Comparison of ENCODE assay signal across 24 cellular contexts in the genomic region with DNA sequence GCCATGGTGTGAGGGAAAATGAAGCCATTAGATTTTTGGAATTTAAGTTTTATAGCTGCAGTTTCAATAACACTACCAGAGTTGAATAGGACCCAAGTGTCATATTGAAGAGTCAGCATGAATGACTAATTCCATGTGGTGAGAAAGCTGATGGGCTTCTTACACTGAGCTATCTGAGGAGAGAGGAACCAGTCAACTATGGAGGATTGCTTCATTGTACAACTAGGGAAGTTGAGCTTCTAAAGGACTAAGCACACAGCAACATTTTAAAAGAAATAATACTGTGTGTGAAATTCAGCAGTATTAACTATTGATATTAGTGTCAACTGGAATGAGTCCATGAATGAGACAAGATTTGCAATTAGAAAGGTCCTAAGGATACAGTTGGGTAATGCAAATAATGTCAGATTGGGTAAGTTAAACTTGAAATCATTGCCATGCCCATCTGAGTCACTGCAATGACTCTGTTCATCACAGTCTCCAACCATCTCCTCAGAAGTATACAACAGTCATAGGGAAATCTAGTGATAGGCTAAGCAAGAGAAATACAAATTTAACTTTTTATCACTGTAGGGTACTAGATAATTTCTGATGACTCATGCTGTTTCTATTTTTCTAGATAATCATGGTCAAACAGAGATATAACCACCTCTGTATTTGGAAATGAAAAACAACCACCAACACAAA.
A peak's percentile ranks its signal among the peaks of the same experiment; 100 is the strongest.
DNase-seq lines count a peak whose midpoint lies in the region; ATAC-seq lines count a peak whose summit lies in the region.
"Had no signal": no experiment of that assay in that cellular context is flagged by ENCODE, and none has a peak within 500 bp of the region (broad histone marks: within the 10 kb centered on the region; RNA-seq: fewer than 3 reads in every experiment).

No MANE protein-coding gene starts in this region.

- H3K27ac ChIP-seq in Karpas-422 (ENCODE audit: low read length): peak overlapping the region; percentile 98
- H3K27ac ChIP-seq in CD8-positive, alpha-beta memory T cell (ENCODE audit: low read depth, low read length): no peak overlapping the region

- DNase-seq in Karpas-422 (peak; percentile 80), SIG-M5 treated with dmso at 0.1 percent for 504 hours (lab: John Stamatoyannopoulos, UW; ENCODE audit: unreplicated experiment) (peak; percentile 81), kidney glomerular epithelial cell (lab: John Stamatoyannopoulos, UW) (peak; percentile 28), NCI-H748 treated with DMSO at 0.1 percent for 48 hours (lab: John Stamatoyannopoulos, UW) (no peak), HAP-1 (ENCODE audit: low spot score in 2 of 2) (no peak)
- DNase-seq in CD8-positive, alpha-beta memory T cell: no peak
- DNase-seq: activated CD4-positive, alpha-beta T cell treated with anti-CD3 and anti-CD28 coated beads, Interleukin-2, amount 50 U/mL, for 1 hour; activated T-cell treated with anti-CD3 and anti-CD28 coated beads for 4 hours; anterior cingulate cortex; Calu3; cerebellar nuclear complex; effector memory CD4-positive, alpha-beta T cell; natural killer cell; NCI-H1048; NCI-H2029 treated with DMSO at 0.1 percent for 48 hours; NCI-H510A; small intestine; stimulated activated CD4-positive, alpha-beta T cell treated with anti-CD3 and anti-CD28 coated beads, Interleukin-4, amount 100 ng/mL, for 4 hours; SW 1271 had no signal

- H3K4me3 ChIP-seq in Karpas-422 (ENCODE audit: low read length): peak overlapping the region; percentile 39
- H3K4me3 ChIP-seq in CD8-positive, alpha-beta memory T cell (ENCODE audit: low read length): no peak overlapping the region
- no peak overlapping the region for H3K4me3 ChIP-seq in HAP-1

- no peaks in the 10 kb centered on the region for H4K20me1 ChIP-seq in Karpas-422 (ENCODE audit: insufficient read depth, low read depth, low read length)

- peak overlapping the region; percentile 65 for H3K9ac ChIP-seq in Karpas-422 (ENCODE audit: low read length)

- H3K36me3 Mint-ChIP-seq in CD8-positive, alpha-beta memory T cell: no peaks in the 10 kb centered on the region
- H3K36me3 Mint-ChIP-seq: memory B cell had no signal

- peaks cover 34% of the 10 kb centered on the region for H3K4me1 ChIP-seq in Karpas-422 (ENCODE audit: low read length)
- H3K4me1 ChIP-seq in CD8-positive, alpha-beta memory T cell (ENCODE audit: insufficient read depth, low read length): no peaks in the 10 kb centered on the region
- no peaks in the 10 kb centered on the region for H3K4me1 ChIP-seq in HAP-1

- no peak overlapping the region for H3K4me3 Mint-ChIP-seq in CD8-positive, alpha-beta memory T cell
- H3K4me3 Mint-ChIP-seq: memory B cell, natural killer cell had no signal

- no peaks in the 10 kb centered on the region for H3K27me3 ChIP-seq in Karpas-422 (ENCODE audit: low read length)
- H3K27me3 ChIP-seq in CD8-positive, alpha-beta memory T cell (ENCODE audit: insufficient read depth, low read length, poor library complexity, severe bottlenecking): no peaks in the 10 kb centered on the region
- no peaks in the 10 kb centered on the region for H3K27me3 ChIP-seq in HAP-1 (ENCODE audit: low read depth)

- H3K4me2 ChIP-seq in Karpas-422 (ENCODE audit: low read depth, low read length, poor library complexity, severe bottlenecking): peak overlapping the region; percentile 74

- H3K9me3 Mint-ChIP-seq in CD8-positive, alpha-beta memory T cell: peaks cover 10 to 30% (median 18%) of the 10 kb centered on the region in 5 donors

- in situ Hi-C loops in HAP-1 (cut with MboI; ENCODE audit: low sequenced_read_pairs): no loop called here

- CTCF ChIA-PET in CD8-positive, alpha-beta memory T cell (lab: Charles Lee): no interaction called here

- peak; percentile 41 for ATAC-seq in GM18868 (IDR thresholded peaks at IDR 0.05; ENCODE audit: unreplicated experiment)
- no peak for ATAC-seq in GM18520 (IDR thresholded peaks at IDR 0.05; ENCODE audit: unreplicated experiment)
- ATAC-seq: natural killer cell, Panc1 had no signal

- no peaks in the 10 kb centered on the region for H3K9me2 ChIP-seq in Karpas-422 (replicated peaks; ENCODE audit: insufficient read depth, low read length)

- peaks cover 5% of the 10 kb centered on the region; the same call in 1 of the 2 replicates for H3K36me3 ChIP-seq in Karpas-422 (ENCODE audit: insufficient read depth, low read length)
- no peaks in the 10 kb centered on the region for H3K36me3 ChIP-seq in CD8-positive, alpha-beta memory T cell (ENCODE audit: insufficient read depth, low read length)
- H3K36me3 ChIP-seq in HAP-1 (replicated peaks): no peaks in the 10 kb centered on the region

- no peaks in the 10 kb centered on the region for H3K4me1 Mint-ChIP-seq in CD8-positive, alpha-beta memory T cell
- H3K4me1 Mint-ChIP-seq: memory B cell, natural killer cell had no signal

- H3K27me3 Mint-ChIP-seq in CD8-positive, alpha-beta memory T cell: no peaks in the 10 kb centered on the region
- H3K27me3 Mint-ChIP-seq: IgD-negative memory B cell, memory B cell had no signal

- H2AFZ ChIP-seq in Karpas-422 (ENCODE audit: low read length): peak overlapping the region; percentile 71

- POLR2A ChIA-PET in CD8-positive, alpha-beta memory T cell (lab: Charles Lee): no interaction called here

- H3K79me2 ChIP-seq in Karpas-422 (ENCODE audit: low read length): no peaks in the 10 kb centered on the region

- H3K27ac Mint-ChIP-seq in CD8-positive, alpha-beta memory T cell: no peak overlapping the region
- H3K27ac Mint-ChIP-seq: IgD-negative memory B cell, memory B cell, natural killer cell had no signal

- H3K9me3 ChIP-seq in Karpas-422 (ENCODE audit: low read length) (peaks cover 13% of the 10 kb centered on the region; the same call in 1 of the 2 replicates), HAP-1 (no peaks in the 10 kb centered on the region)
- peaks cover 5% of the 10 kb centered on the region for H3K9me3 ChIP-seq in CD8-positive, alpha-beta memory T cell (ENCODE audit: low read length)

Comparison
In these comparisons a context has a peak if more than half of its experiments do, and no peak if none do; other contexts are left out.
1. DNase-seq: peak in Karpas-422 (single experiment), SIG-M5 treated with dmso at 0.1 percent for 504 hours (single experiment) and kidney glomerular epithelial cell (single experiment); none in CD8-positive, alpha-beta memory T cell (0 of 5), NCI-H748 treated with DMSO at 0.1 percent for 48 hours (single experiment) and HAP-1 (0 of 2).